Comparison of ENCODE assay signal across 18 cellular contexts in the genomic region with DNA sequence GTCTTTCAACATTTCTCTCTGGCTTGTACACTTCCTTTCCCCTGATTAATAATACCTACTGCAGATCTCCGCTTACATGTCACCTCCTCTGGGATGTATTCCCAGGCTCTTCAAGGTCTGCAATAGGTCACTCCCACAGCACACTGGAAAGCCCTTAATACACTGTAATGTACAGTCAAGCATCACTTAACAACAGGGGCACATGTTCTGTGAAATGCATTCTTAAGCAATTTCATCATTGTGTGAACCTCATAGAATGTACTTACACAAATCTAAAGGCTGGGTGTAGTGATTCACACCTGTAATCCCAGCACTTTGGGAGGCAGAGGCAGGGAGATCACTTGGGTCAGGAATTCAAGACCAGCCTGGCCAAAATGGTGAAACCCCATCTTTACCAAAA. TPM values are rescaled to one million over a fixed set of nuclear protein-coding genes. Genes with fewer than 3 reads are reported as not detected.
A peak's percentile ranks its signal among the peaks of the same experiment; 100 is the strongest.
DNase-seq lines count a peak whose midpoint lies in the region; ATAC-seq and TF ChIP-seq lines count a peak whose summit lies in the region.
"Had no signal": no experiment of that assay in that cellular context is flagged by ENCODE, and none has a peak within 500 bp of the region (broad histone marks: within the 10 kb centered on the region; RNA-seq: fewer than 3 reads in every experiment).

No MANE protein-coding gene starts in this region.

- H3K79me2 ChIP-seq in GM23248 (ENCODE audit: insufficient read depth) = peaks cover 36% of the 10 kb centered on the region
- peaks cover 39% of the 10 kb centered on the region for H3K79me2 ChIP-seq in osteoblast (ENCODE audit: insufficient read depth, low read length)

- H2AFZ ChIP-seq in GM23248 = no peak overlapping the region
- H2AFZ ChIP-seq in osteoblast (ENCODE audit: low read length) = no peak overlapping the region

- no peak overlapping the region for H3K4me2 ChIP-seq in GM23248 (ENCODE audit: unreplicated experiment)
- H3K4me2 ChIP-seq in osteoblast (ENCODE audit: insufficient read depth, low read length) = no peak overlapping the region

- in situ Hi-C loops in GM23248 (cut with MboI) = no loop called here

- H3K27ac ChIP-seq in GM23248 (no peak overlapping the region; the same call in 1 of the 2 replicates), osteoblast (ENCODE audit: low read depth, low read length) (no peak overlapping the region)
- H3K27ac ChIP-seq: RWPE1 had no signal

- H3F3A ChIP-seq in GM23248 (ENCODE audit: insufficient read depth) = peaks cover 17% of the 10 kb centered on the region

- H3K4me3 ChIP-seq in GM23248 (no peak overlapping the region), fibroblast of villous mesenchyme (ENCODE audit: low read depth, low read length) (no peak overlapping the region), osteoblast (ENCODE audit: insufficient read depth, low read length) (no peak overlapping the region)

- H3K9me2 ChIP-seq in GM23248 (ENCODE audit: insufficient read depth) = no peaks in the 10 kb centered on the region

- ATAC-seq in GM19324 (IDR thresholded peaks at IDR 0.05; ENCODE audit: low FRiP score, unreplicated experiment) = no peak
- ATAC-seq: effector memory CD8-positive, alpha-beta T cell; right cardiac atrium had no signal

- H3K4me1 ChIP-seq in GM23248 (ENCODE audit: insufficient read depth) (peaks cover 18% of the 10 kb centered on the region; the same call in 1 of the 2 replicates), osteoblast (ENCODE audit: insufficient read depth, low read length) (peaks cover 20% of the 10 kb centered on the region)

- TF ChIP-seq CTCF in fibroblast of villous mesenchyme (IDR thresholded peaks at IDR 0.05; ENCODE audit: insufficient read depth, low read depth, low read length) (no peak), osteoblast (IDR thresholded peaks at IDR 0.05; ENCODE audit: extremely low read depth, low read depth, low read length) (no peak)

- H3K36me3 ChIP-seq in GM23248 (ENCODE audit: low read depth) = peaks cover 19% of the 10 kb centered on the region
- H3K36me3 ChIP-seq in osteoblast (ENCODE audit: insufficient read depth, low read length) = peaks cover 32% of the 10 kb centered on the region

- H3K27me3 ChIP-seq in GM23248 (replicated peaks; ENCODE audit: insufficient read depth) (no peaks in the 10 kb centered on the region), osteoblast (ENCODE audit: insufficient read depth, low read length) (no peaks in the 10 kb centered on the region)
- H3K27me3 ChIP-seq: BLaER1 treated with 17β-estradiol and CSF1 and Interleukin-3, amounts not matched to agents 10 nM and 100 nM had no signal

- no peak overlapping the region for H3K9ac ChIP-seq in GM23248

- 97 to 100% methylated on average over 1 of the region's 1 CpG for WGBS in GM23248 (ENCODE audit: low coverage in 1 of 2, low lambda C conversion rate in 2 of 2, missing lambda C conversion rate in 2 of 2), 2 experiments

- H3K9me3 ChIP-seq in GM23248 (ENCODE audit: low read depth) (no peaks in the 10 kb centered on the region), osteoblast (ENCODE audit: low read depth, low read length) (no peaks in the 10 kb centered on the region)
- H3K9me3 ChIP-seq: BLaER1 treated with 17β-estradiol and CSF1 and Interleukin-3, amounts not matched to agents 10 nM and 100 nM had no signal

- H4K20me1 ChIP-seq in GM23248 (ENCODE audit: insufficient read depth) (no peaks in the 10 kb centered on the region), osteoblast (ENCODE audit: insufficient read depth, low read length) (no peaks in the 10 kb centered on the region)

- peak; percentile 51 for DNase-seq in GM23248
- DNase-seq in RKO (ENCODE audit: low spot score) = peak; percentile 60
- DNase-seq in fibroblast of villous mesenchyme (ENCODE audit: low read depth) = peak; percentile 38
- DNase-seq in renal cortical epithelial cell (ENCODE audit: low read depth) = peak; percentile 87
- DNase-seq in NCI-H510A treated with DMSO at 0.1 percent for 48 hours (lab: John Stamatoyannopoulos, UW) = no peak
- DNase-seq in osteoblast (ENCODE audit: insufficient read length, low spot score, missing footprints) = no peak
- DNase-seq: activated naive CD4-positive, alpha-beta T cell; DMS79; effector memory CD8-positive, alpha-beta T cell; H7; NCI-H2081 treated with DMSO at 0.1 percent for 48 hours; NCI-H774; right cardiac atrium; stimulated activated CD4-positive, alpha-beta T cell treated with anti-CD3 and anti-CD28 coated beads, Interleukin-2, amount 100 ng/mL, for 48 hours; T-helper 1 cell had no signal

RNA-seq across cellular contexts. Expression of a gene that starts 1.9 kb away (rescaled TPM):
- total RNA-seq in GM23248 (2014; rRNA removed; shearing (Covaris generic)) = 20.3 and 21.4 TPM in 2 replicates
- polyA plus RNA-seq in GM23248 (2016; fragmentation: Nextera tagmentation; extraction: Ambion mirVana) = 17.1 and 18.3 TPM in 2 replicates
- total RNA-seq in fibroblast of villous mesenchyme (29.0 and 54.0 TPM in 2 replicates), renal cortical epithelial cell (35.6 and 44.6 TPM in 2 replicates), osteoblast (34.5 and 36.9 TPM in 2 replicates)

RNA-seq across cellular contexts. Expression of a gene that starts 2.0 kb away (rescaled TPM):
- 20.2 and 20.9 TPM in 2 replicates for total RNA-seq in GM23248 (2014; rRNA removed; shearing (Covaris generic))
- 25.7 and 28.5 TPM in 2 replicates for polyA plus RNA-seq in GM23248 (2016; fragmentation: Nextera tagmentation; extraction: Ambion mirVana)
- total RNA-seq in fibroblast of villous mesenchyme (12.6 and 19.0 TPM in 2 replicates), renal cortical epithelial cell (24.3 and 25.1 TPM in 2 replicates), osteoblast (11.8 and 13.8 TPM in 2 replicates)

RNA-seq across cellular contexts. Expression of a gene that starts 52.4 kb away (rescaled TPM):
- under 0.01 and 0.86 TPM in 2 replicates for total RNA-seq in GM23248 (2014; rRNA removed; shearing (Covaris generic))
- 0.19 and 0.20 TPM in 2 replicates for polyA plus RNA-seq in GM23248 (2016; fragmentation: Nextera tagmentation; extraction: Ambion mirVana)
- total RNA-seq in fibroblast of villous mesenchyme = 0.32 and 0.43 TPM in 2 replicates
- 0.17 and 0.65 TPM in 2 replicates for total RNA-seq in renal cortical epithelial cell
- total RNA-seq in osteoblast = 1.5 and 1.8 TPM in 2 replicates

Comparison
In these comparisons a context has a peak if more than half of its experiments do, and no peak if none do; other contexts are left out.
1. DNase-seq: peak in GM23248 (single experiment), RKO (single experiment), fibroblast of villous mesenchyme (single experiment) and renal cortical epithelial cell (single experiment); none in NCI-H510A treated with DMSO at 0.1 percent for 48 hours (single experiment) and osteoblast (single experiment).